23 cellular contexts compared by ENCODE assay signal in the genomic region with DNA sequence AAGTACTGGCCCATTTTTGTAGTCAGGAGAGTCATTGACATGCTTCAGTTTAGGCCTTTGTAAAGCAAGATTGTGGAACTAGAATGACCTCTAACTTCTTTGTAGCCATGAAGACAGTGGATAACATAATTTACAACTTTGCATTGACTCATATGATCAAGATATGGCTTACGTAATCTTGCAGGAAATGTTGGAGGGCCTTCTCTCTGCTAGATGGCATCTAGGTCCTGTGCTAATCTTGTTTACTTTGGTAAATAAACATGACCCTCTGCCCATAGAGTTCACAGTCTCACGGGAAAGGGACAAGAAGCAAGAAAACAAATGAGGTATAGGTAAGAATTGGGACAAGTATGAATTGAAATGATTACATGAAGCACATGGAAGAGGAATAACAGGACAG.
DNase-seq lines count a peak whose midpoint lies in the region; ATAC-seq, FAIRE-seq and TF ChIP-seq lines count a peak whose summit lies in the region.
"Had no signal": no experiment of that assay in that cellular context is flagged by ENCODE, and none has a peak within 500 bp of the region (broad histone marks: within the 10 kb centered on the region; RNA-seq: fewer than 3 reads in every experiment).

No MANE protein-coding gene starts in this region.

- WGBS in A549 (ENCODE audit: missing lambda C conversion rate) = 25% methylated on average over 2 of the region's 2 CpGs
- WGBS in esophagus muscularis mucosa = 82% methylated on average over 2 of the region's 2 CpGs
- 87% methylated on average over 2 of the region's 2 CpGs for WGBS in heart right ventricle, 2 donors
- WGBS in tibial nerve, 2 donors = 85 to 87% methylated on average over 2 of the region's 2 CpGs

- TF ChIP-seq RAD21 in A549 (conservative IDR thresholded peaks at IDR 0.05 in 1 of 2, IDR thresholded peaks at IDR 0.05 in 1 of 2) = no peak

- TF ChIP-seq CTCF in A549 (IDR thresholded peaks at IDR 0.05) (no peak), esophagus muscularis mucosa (IDR thresholded peaks at IDR 0.05) (no peak), heart right ventricle (IDR thresholded peaks at IDR 0.05) (no peak), tibial nerve (IDR thresholded peaks at IDR 0.05) (no peak)

- DNase-seq in A549 (ENCODE audit: low read depth in 1 of 2, low spot score in 1 of 2) (peak in 1 of 2 experiments; percentile 49), EL (peak; percentile 22), SK-N-MC (ENCODE audit: low read depth, low spot score) (no peak), left colon (no peak), esophagus muscularis mucosa (ENCODE audit: extremely low spot score) (no peak), heart right ventricle (no peak), tibial nerve (ENCODE audit: low spot score in 2 of 2) (no peak)
- DNase-seq: activated CD4-positive, alpha-beta memory T cell treated with anti-CD3 and anti-CD28 coated beads, Interleukin-2, amount 10 ng/mL, durations not matched to agents 7 days and 5 days; activated effector memory CD4-positive, alpha-beta T cell treated with Interleukin-2 at 50 U/mL for 16 hours; C1 segment of cervical spinal cord; effector CD8-positive, alpha-beta T cell; hypothalamus; NCI-H2081; NCI-H446; right cardiac atrium; SHP77 had no signal

- CTCF ChIA-PET in A549 (lab: Yijun Ruan, JAX) = no interaction called here

- TF ChIP-seq EP300 in A549 (IDR thresholded peaks at IDR 0.05) (no peak), esophagus muscularis mucosa (IDR thresholded peaks at IDR 0.05) (no peak), tibial nerve (IDR thresholded peaks at IDR 0.05) (no peak)

- intact Hi-C loops in left colon (cut with DNase I, micrococcal nuclease) = no loop called here
- intact Hi-C loops in esophagus muscularis mucosa (cut with DNase I) = no loop called here
- intact Hi-C loops in heart right ventricle (cut with DNase I) = no loop called here

- H3K27ac ChIP-seq in A549 (no peak overlapping the region), SK-N-MC (peak overlapping the region; percentile 56; the same call in 1 of the 2 replicates), esophagus muscularis mucosa (replicated peaks in 1 of 4) (no peak overlapping the region), heart right ventricle (no peak overlapping the region), tibial nerve (no peak overlapping the region)
- H3K27ac ChIP-seq: breast epithelium, thyroid gland had no signal

- H3K4me3 ChIP-seq in A549 (no peak overlapping the region), SK-N-MC (no peak overlapping the region), esophagus muscularis mucosa (no peak overlapping the region), heart right ventricle (no peak overlapping the region), tibial nerve (no peak overlapping the region)
- H3K4me3 ChIP-seq: breast epithelium, thyroid gland had no signal

- no peaks in the 10 kb centered on the region for H3K9me3 ChIP-seq in A549
- H3K9me3 ChIP-seq in SK-N-MC (ENCODE audit: low read depth, low read length) = no peaks in the 10 kb centered on the region
- H3K9me3 ChIP-seq in esophagus muscularis mucosa = peaks cover 0 to 15% (median 5%) of the 10 kb centered on the region in 4 donors
- peaks cover 0 to 29% (median 7%) of the 10 kb centered on the region in 11 donors for H3K9me3 ChIP-seq in heart right ventricle
- peaks cover 0 to 17% (median 0%) of the 10 kb centered on the region in 4 donors for H3K9me3 ChIP-seq in tibial nerve
- H3K9me3 ChIP-seq: thyroid gland had no signal

- H3K36me3 ChIP-seq in SK-N-MC (ENCODE audit: insufficient read depth, low read length) (no peaks in the 10 kb centered on the region; the same call in 1 of the 2 replicates), esophagus muscularis mucosa (no peaks in the 10 kb centered on the region), heart right ventricle (no peaks in the 10 kb centered on the region), tibial nerve (no peaks in the 10 kb centered on the region)
- H3K36me3 ChIP-seq: breast epithelium, thyroid gland had no signal

- no peak overlapping the region for H3K4me2 ChIP-seq in A549

- H3K4me1 ChIP-seq in A549 (no peaks in the 10 kb centered on the region), esophagus muscularis mucosa (no peaks in the 10 kb centered on the region), heart right ventricle (peaks cover 0 to 3% (median 0%) of the 10 kb centered on the region in 9 donors), tibial nerve (no peaks in the 10 kb centered on the region)
- H3K4me1 ChIP-seq: breast epithelium had no signal

- FAIRE-seq in A549 (lab: Jason Lieb, UNC) = no peak
- FAIRE-seq: colon, D721Med, frontal cortex, HTR-8/SVneo had no signal

- TF ChIP-seq POLR2A in A549 (IDR thresholded peaks at IDR 0.05; ENCODE audit: low read length) = no peak
- TF ChIP-seq POLR2A in esophagus muscularis mucosa (IDR thresholded peaks at IDR 0.05; ENCODE audit: low read depth) = no peak
- no peak for TF ChIP-seq POLR2A in tibial nerve (IDR thresholded peaks at IDR 0.05)

- H3K9ac ChIP-seq in SK-N-MC (ENCODE audit: insufficient read length) = no peak overlapping the region

- POLR2A ChIA-PET in A549 (lab: Yijun Ruan, JAX) = no interaction called here

- H3K27me3 ChIP-seq in esophagus muscularis mucosa = no peaks in the 10 kb centered on the region
- H3K27me3 ChIP-seq in heart right ventricle = no peaks in the 10 kb centered on the region
- H3K27me3 ChIP-seq in tibial nerve = no peaks in the 10 kb centered on the region
- H3K27me3 ChIP-seq: breast epithelium, thyroid gland had no signal

- peak in 1 of 2 experiments; percentile 42; a peak in 1 of 6 replicates for ATAC-seq in A549
- ATAC-seq in left colon = peak; percentile 76
- ATAC-seq in HG03025 (IDR thresholded peaks at IDR 0.05; ENCODE audit: low FRiP score, unreplicated experiment) = no peak
- no peak for ATAC-seq in heart right ventricle
- ATAC-seq: right cardiac atrium had no signal

TF ChIP-seq in A549, 52 proteins besides CTCF, POLR2A, EP300 and RAD21:
- peak; percentile 47 for TF ChIP-seq GATA3 (IDR thresholded peaks at IDR 0.05; ENCODE audit: borderline replicate concordance)
- peak in 1 of 2 experiments; percentile 32; a peak in 1 of 4 replicates for TF ChIP-seq CEBPB (IDR thresholded peaks at IDR 0.05)
- no peak for TF ChIP-seq SREBF2 (IDR thresholded peaks at IDR 0.05)
